In genomic region chr3:45972534-45973402, GRCh38 we compare ENCODE assay signal across 7 cellular contexts. TPM values are rescaled to one million over a fixed set of nuclear protein-coding genes. Genes with fewer than 3 reads are reported as not detected.
DNase-seq lines count a peak whose midpoint lies in the region; ATAC-seq lines count a peak whose summit lies in the region.

No MANE protein-coding gene starts in this region.

- DNase-seq in NOMO-1 treated with dmso at 0.1 percent for 144 hours (lab: John Stamatoyannopoulos, UW; ENCODE audit: unreplicated experiment) (peak; percentile 97), NCI-H345 treated with DMSO at 0.1 percent for 48 hours (lab: John Stamatoyannopoulos, UW; ENCODE audit: unreplicated experiment) (no peak), NCI-H2227 (lab: John Stamatoyannopoulos, UW; ENCODE audit: unreplicated experiment) (no peak)

- no peaks in the 10 kb centered on the region for H3K27me3 ChIP-seq in esophagus (ENCODE audit: control insufficient read depth in 1 of 2, insufficient read depth in 2 of 2, low read length in 2 of 2)
- H3K27me3 ChIP-seq in skeletal muscle tissue (ENCODE audit: control insufficient read depth in 3 of 3, insufficient read depth in 3 of 3, low read length in 3 of 3): no peaks in the 10 kb centered on the region

- H3K9me3 ChIP-seq in esophagus (ENCODE audit: control insufficient read depth in 2 of 2, insufficient read depth in 1 of 2, low read depth in 1 of 2, low read length in 1 of 2) (no peaks in the 10 kb centered on the region), skeletal muscle tissue (ENCODE audit: control insufficient read depth in 3 of 3, low read length in 3 of 3) (no peaks in the 10 kb centered on the region)

- H3K4me3 ChIP-seq in esophagus (ENCODE audit: low read depth in 1 of 2, low read length in 2 of 2) (no peak overlapping the region), skeletal muscle tissue (ENCODE audit: low read length in 3 of 3) (no peak overlapping the region)

- H3K9ac ChIP-seq in skeletal muscle tissue (ENCODE audit: low read depth in 1 of 3, low read length in 3 of 3): no peak overlapping the region

- 66 to 70% methylated on average over 6 of the region's 6 CpGs for WGBS in esophagus, 2 donors

- H3K27ac ChIP-seq in esophagus (ENCODE audit: low read depth in 2 of 2, low read length in 1 of 2) (peak overlapping the region; percentile 68 to 81), skeletal muscle tissue (ENCODE audit: low read depth, low read length) (peak overlapping the region; percentile 36)

- ATAC-seq in GM18868 (IDR thresholded peaks at IDR 0.05; ENCODE audit: unreplicated experiment): peak; percentile 46
- no peak for ATAC-seq in GM21528 (IDR thresholded peaks at IDR 0.05; ENCODE audit: low FRiP score, unreplicated experiment)

- peaks cover 9 to 25% of the 10 kb centered on the region in 2 donors for H3K36me3 ChIP-seq in esophagus (ENCODE audit: control insufficient read depth in 2 of 2, insufficient read depth in 2 of 2, low read length in 1 of 2)
- peaks cover 58 to 85% (median 83%) of the 10 kb centered on the region in 3 donors for H3K36me3 ChIP-seq in skeletal muscle tissue (ENCODE audit: control insufficient read depth in 3 of 3, insufficient read depth in 3 of 3, low read length in 3 of 3)

- peaks cover 2 to 6% of the 10 kb centered on the region in 2 donors for H3K4me1 ChIP-seq in esophagus (ENCODE audit: control insufficient read depth in 2 of 2, insufficient read depth in 2 of 2, low read length in 1 of 2)
- H3K4me1 ChIP-seq in skeletal muscle tissue (ENCODE audit: control insufficient read depth in 3 of 3, insufficient read depth in 3 of 3, low read length in 3 of 3): peaks cover 37 to 78% (median 42%) of the 10 kb centered on the region in 3 donors

RNA-seq across cellular contexts. Expression of gene FYCO1, which starts 22.9 kb away (rescaled TPM):
- 10 to 100 TPM in 1 of 2 donors, 1 to 10 TPM in 1; 9.6 to 11.9 TPM for polyA plus RNA-seq in esophagus
- total RNA-seq in skeletal muscle tissue: 16.7 TPM

RNA-seq across cellular contexts. Expression of gene CXCR6, which starts 29.5 kb away (rescaled TPM):
- polyA plus RNA-seq in esophagus: 1 to 10 TPM in 1 of 2 donors, under 1 TPM in 1; 0.90 to 1.6 TPM
- total RNA-seq in skeletal muscle tissue: not detected

RNA-seq across cellular contexts. Expression of gene XCR1, which starts 54.5 kb away (rescaled TPM):
- under 1 TPM; 0.08 to 0.34 TPM for polyA plus RNA-seq in esophagus
- not detected for total RNA-seq in skeletal muscle tissue
